In the genomic region with DNA sequence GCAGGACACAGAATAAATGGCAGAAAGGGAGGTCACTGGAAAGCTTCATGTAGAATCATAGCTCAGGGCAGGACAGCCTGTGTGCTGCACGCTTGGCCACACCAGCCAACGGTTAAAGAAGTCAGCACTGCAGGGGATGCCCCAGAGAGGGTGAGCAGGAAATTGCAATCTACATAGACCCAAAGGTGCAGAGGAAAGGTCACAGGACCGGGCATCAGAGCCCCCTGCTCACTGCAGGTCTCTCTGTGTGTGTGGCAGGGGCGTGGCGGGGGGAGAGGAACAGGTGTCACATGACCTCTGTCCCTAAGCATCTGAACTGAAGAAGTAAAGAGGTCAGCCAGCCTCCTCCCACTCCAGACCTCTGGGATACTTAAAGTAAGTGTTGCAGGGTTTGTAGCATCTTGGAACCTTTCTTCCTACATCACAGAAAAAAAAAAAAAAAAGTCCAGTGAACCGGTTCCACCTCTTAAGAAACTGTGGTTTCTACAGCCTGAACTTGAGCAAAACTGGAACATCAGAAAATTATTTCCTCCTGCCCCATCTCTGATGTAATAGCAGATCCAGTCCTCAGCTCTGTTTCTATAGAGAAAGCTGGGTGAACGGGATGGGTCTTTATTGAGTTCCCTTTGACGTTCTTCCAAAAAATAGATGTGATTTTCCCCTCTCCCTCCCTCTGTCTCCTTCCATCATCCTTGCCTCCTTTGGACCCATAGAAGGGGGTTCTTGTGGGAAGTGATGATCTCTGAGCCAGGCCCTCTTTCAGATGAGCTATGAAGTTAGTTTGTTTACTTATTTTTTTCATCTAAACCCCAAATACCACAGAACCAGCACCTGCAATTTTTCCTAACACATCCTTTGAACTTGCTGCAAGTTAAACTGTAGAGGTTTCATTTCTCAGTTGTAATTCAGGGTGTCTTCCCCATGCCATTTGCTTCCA, we compare ENCODE assay signal across 9 cellular contexts.
DNase-seq lines count a peak whose midpoint lies in the region; ATAC-seq and TF ChIP-seq lines count a peak whose summit lies in the region.
"Had no signal": no experiment of that assay in that cellular context is flagged by ENCODE, and none has a peak within 500 bp of the region (broad histone marks: within the 10 kb centered on the region; RNA-seq: fewer than 3 reads in every experiment).

No MANE protein-coding gene starts in this region.

- no peaks in the 10 kb centered on the region for H3K9me3 ChIP-seq in SU-DHL-6 (ENCODE audit: insufficient read depth, low read length)
- H3K9me3 ChIP-seq: body of pancreas had no signal

- peak overlapping the region; percentile 68 to 73 for H3K4me3 Mint-ChIP-seq in stimulated activated naive B cell treated with anti-CD40 and anti-IgM and Interleukin-4, amounts not matched to agents 10 μg/mL and 1 μg/mL and 100 μg/mL, for 72 hours

- peaks cover 7% of the 10 kb centered on the region for H3F3A ChIP-seq in SU-DHL-6 (ENCODE audit: insufficient read depth)

- H3K9ac ChIP-seq in SU-DHL-6 (ENCODE audit: low read length), result peak overlapping the region; percentile 46

- H2AFZ ChIP-seq in SU-DHL-6 (ENCODE audit: low read depth, low read length, severe bottlenecking), result peak overlapping the region; percentile 61

- H3K27ac Mint-ChIP-seq in stimulated activated naive B cell treated with anti-CD40 and anti-IgM and Interleukin-4, amounts not matched to agents 10 μg/mL and 1 μg/mL and 100 μg/mL, for 72 hours, result peak overlapping the region; percentile 94

- no peaks in the 10 kb centered on the region for H3K36me3 ChIP-seq in SU-DHL-6 (ENCODE audit: low read length)

- H3K4me1 Mint-ChIP-seq in stimulated activated naive B cell treated with anti-CD40 and anti-IgM and Interleukin-4, amounts not matched to agents 10 μg/mL and 1 μg/mL and 100 μg/mL, for 72 hours, result peaks cover 33 to 55% of the 10 kb centered on the region in 2 donors

- POLR2A ChIA-PET in RWPE1 (lab: Yijun Ruan, JAX; ENCODE audit: low non-redundant PET), result no interaction called here

- H3K4me2 ChIP-seq in SU-DHL-6 (ENCODE audit: low read depth, low read length, poor library complexity, severe bottlenecking), result peak overlapping the region; percentile 83

- peak; percentile 66 for DNase-seq in activated CD8-positive, alpha-beta memory T cell treated with anti-CD3 and anti-CD28 coated beads for 24 hours
- DNase-seq in activated CD8-positive, alpha-beta memory T cell treated with anti-CD3 and anti-CD28 coated beads, Interleukin-2, amount 50 U/mL, for 48 hours, result no peak
- peak; percentile 85 for DNase-seq in stimulated activated naive B cell treated with anti-CD40 and anti-IgM and Interleukin-4, amounts not matched to agents 10 μg/mL and 1 μg/mL and 100 μg/mL, for 72 hours
- no peak for DNase-seq in NCI-H2107 treated with DMSO at 0.1 percent for 48 hours (lab: John Stamatoyannopoulos, UW; ENCODE audit: unreplicated experiment)
- DNase-seq in NCI-H1105 (lab: John Stamatoyannopoulos, UW), result no peak
- no peak for DNase-seq in RWPE1 (ENCODE audit: low spot score)
- DNase-seq: body of pancreas had no signal

- H3K4me3 ChIP-seq in SU-DHL-6 (ENCODE audit: insufficient read depth, low read length, poor library complexity, severe bottlenecking), result peak overlapping the region; percentile 42
- H3K4me3 ChIP-seq: body of pancreas had no signal

- TF ChIP-seq CTCF in SU-DHL-6 (IDR thresholded peaks at IDR 0.05; ENCODE audit: insufficient read depth, low read length, poor library complexity, severe bottlenecking), result no peak
- no peak for TF ChIP-seq CTCF in RWPE1 (conservative IDR thresholded peaks at IDR 0.05; ENCODE audit: low read depth)

- no peaks in the 10 kb centered on the region for H3K27me3 Mint-ChIP-seq in stimulated activated naive B cell treated with anti-CD40 and anti-IgM and Interleukin-4, amounts not matched to agents 10 μg/mL and 1 μg/mL and 100 μg/mL, for 72 hours

- no peaks in the 10 kb centered on the region for H3K27me3 ChIP-seq in SU-DHL-6 (ENCODE audit: low read length)
- H3K27me3 ChIP-seq: body of pancreas had no signal

- no peaks in the 10 kb centered on the region for H4K20me1 ChIP-seq in SU-DHL-6 (ENCODE audit: low read depth, low read length)

- CTCF ChIA-PET in RWPE1 (lab: Yijun Ruan, JAX), result interaction anchor here (1.6 to 1.7 kb wide), 2 partner anchors 11 to 33 kb away, joined by 4 read pairs; no protein-coding TSS in a partner anchor

- peaks cover 4 to 9% of the 10 kb centered on the region in 2 donors for H3K36me3 Mint-ChIP-seq in stimulated activated naive B cell treated with anti-CD40 and anti-IgM and Interleukin-4, amounts not matched to agents 10 μg/mL and 1 μg/mL and 100 μg/mL, for 72 hours

- peak overlapping the region; percentile 89 for H3K27ac ChIP-seq in SU-DHL-6 (ENCODE audit: low read depth, low read length)
- H3K27ac ChIP-seq in RWPE1, result no peak overlapping the region
- H3K27ac ChIP-seq: body of pancreas had no signal

- no peaks in the 10 kb centered on the region for H3K79me2 ChIP-seq in SU-DHL-6 (ENCODE audit: insufficient read depth, low read length)

- peak; percentile 75 for ATAC-seq in HG02943 (IDR thresholded peaks at IDR 0.05; ENCODE audit: low read depth, unreplicated experiment)
- ATAC-seq in stimulated activated naive B cell treated with anti-CD40 and anti-IgM and Interleukin-4, amounts not matched to agents 10 μg/mL and 1 μg/mL and 100 μg/mL, for 72 hours (replicated peaks), result peak; percentile 95 to 96
- ATAC-seq: body of pancreas had no signal

- H3K9me2 ChIP-seq in SU-DHL-6 (replicated peaks; ENCODE audit: insufficient read depth, low read length), result no peaks in the 10 kb centered on the region

- H3K9me3 Mint-ChIP-seq in stimulated activated naive B cell treated with anti-CD40 and anti-IgM and Interleukin-4, amounts not matched to agents 10 μg/mL and 1 μg/mL and 100 μg/mL, for 72 hours, result peaks cover 4% of the 10 kb centered on the region in 2 donors

Comparison
In these comparisons a context has a peak if more than half of its experiments do, and no peak if none do; other contexts are left out.
1. DNase-seq: peak in activated CD8-positive, alpha-beta memory T cell treated with anti-CD3 and anti-CD28 coated beads for 24 hours (single experiment) and stimulated activated naive B cell treated with anti-CD40 and anti-IgM and Interleukin-4, amounts not matched to agents 10 μg/mL and 1 μg/mL and 100 μg/mL, for 72 hours (single experiment); none in activated CD8-positive, alpha-beta memory T cell treated with anti-CD3 and anti-CD28 coated beads, Interleukin-2, amount 50 U/mL, for 48 hours (single experiment), NCI-H2107 treated with DMSO at 0.1 percent for 48 hours (single experiment), NCI-H1105 (single experiment) and RWPE1 (single experiment).